In the genomic region with DNA sequence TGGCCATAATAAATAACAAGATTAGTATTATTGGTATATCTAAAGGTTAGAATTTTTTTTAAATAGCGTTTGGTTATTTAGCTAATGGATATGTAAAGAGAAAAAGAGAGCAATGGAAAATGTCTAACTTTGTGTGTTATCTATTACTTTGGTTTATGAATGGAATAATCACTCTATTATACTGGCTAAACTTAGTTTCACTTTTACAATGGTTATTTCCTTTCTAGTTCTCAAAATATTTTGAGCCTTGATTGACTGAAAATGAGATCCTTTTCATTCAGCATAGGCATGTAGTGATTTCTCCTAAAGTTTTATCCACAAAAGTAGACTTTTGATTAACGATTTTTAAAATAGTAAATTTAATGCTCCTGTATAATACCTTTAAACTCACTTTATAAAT, we compare ENCODE assay signal across 23 cellular contexts. TPM values are rescaled to one million over a fixed set of nuclear protein-coding genes. Genes with fewer than 3 reads are reported as not detected.
DNase-seq lines count a peak whose midpoint lies in the region; ATAC-seq and TF ChIP-seq lines count a peak whose summit lies in the region.
"Had no signal": no experiment of that assay in that cellular context is flagged by ENCODE, and none has a peak within 500 bp of the region (broad histone marks: within the 10 kb centered on the region; RNA-seq: fewer than 3 reads in every experiment).

No MANE protein-coding gene starts in this region.

- intact Hi-C loops in heart left ventricle (cut with DNase I) (loop anchor here in 1 of 10 donors (5.0 kb wide), 1 partner anchor 42 kb away; no protein-coding TSS in a partner anchor), left cardiac atrium (cut with DNase I) (no loop called here)

- no peaks in the 10 kb centered on the region for H3K36me3 ChIP-seq in heart left ventricle
- no peaks in the 10 kb centered on the region for H3K36me3 ChIP-seq in thoracic aorta
- no peaks in the 10 kb centered on the region for H3K36me3 ChIP-seq in upper lobe of left lung
- H3K36me3 ChIP-seq in tibial nerve: no peaks in the 10 kb centered on the region

- no peak for TF ChIP-seq CTCF in heart left ventricle (IDR thresholded peaks at IDR 0.05)
- TF ChIP-seq CTCF in fibroblast of pulmonary artery (IDR thresholded peaks at IDR 0.05; ENCODE audit: low read length, missing control alignments): no peak
- no peak for TF ChIP-seq CTCF in thoracic aorta (IDR thresholded peaks at IDR 0.05)
- no peak for TF ChIP-seq CTCF in upper lobe of left lung (IDR thresholded peaks at IDR 0.05)
- TF ChIP-seq CTCF in tibial nerve (IDR thresholded peaks at IDR 0.05): no peak

- DNase-seq in heart left ventricle: no peak
- DNase-seq in left cardiac atrium: no peak
- DNase-seq in OCI-M1 (lab: John Stamatoyannopoulos, UW): peak; percentile 40
- peak; percentile 28 for DNase-seq in fibroblast of pulmonary artery (ENCODE audit: low read depth)
- no peak for DNase-seq in thoracic aorta (ENCODE audit: low spot score)
- DNase-seq in upper lobe of left lung: no peak
- DNase-seq in DMS53 (lab: John Stamatoyannopoulos, UW): no peak
- DNase-seq in tibial nerve (ENCODE audit: low spot score in 2 of 2): no peak
- DNase-seq: activated naive CD8-positive, alpha-beta T cell treated with anti-CD3 and anti-CD28 coated beads for 36 hours; activated T-cell treated with anti-CD3 and anti-CD28 coated beads, Interleukin-2, amount 50 U/mL, for 48 hours; erythroblast; H9; immature natural killer cell; KG1; natural killer cell; NCI-H1092 treated with DMSO at 0.1 percent for 48 hours; NCI-H526 treated with DMSO at 0.1 percent for 48 hours; small intestine; stimulated activated CD4-positive, alpha-beta T cell treated with anti-CD3 and anti-CD28 coated beads, Interleukin-4, amount 100 ng/mL, for 4 hours; substantia nigra; T-helper 2 cell had no signal

- TF ChIP-seq EP300 in upper lobe of left lung (IDR thresholded peaks at IDR 0.05) (no peak), tibial nerve (IDR thresholded peaks at IDR 0.05) (no peak)

- H3K27ac ChIP-seq in heart left ventricle (peak overlapping the region in 9 of 12 donors; percentile 12 to 78 (median 66)), thoracic aorta (no peak overlapping the region), upper lobe of left lung (no peak overlapping the region), tibial nerve (peak overlapping the region in 2 of 4 donors; percentile 70 to 75)
- H3K27ac ChIP-seq: parathyroid adenoma had no signal

- WGBS in heart left ventricle, 4 donors: 66 to 70% (median 69%) methylated on average over 2 of the region's 2 CpGs
- 79 to 83% methylated on average over 2 of the region's 2 CpGs for WGBS in upper lobe of left lung, 2 donors
- WGBS in tibial nerve, 2 donors: 54 to 64% methylated on average over 2 of the region's 2 CpGs

- TF ChIP-seq POLR2A in heart left ventricle (IDR thresholded peaks at IDR 0.05) (no peak), upper lobe of left lung (IDR thresholded peaks at IDR 0.05) (no peak), tibial nerve (IDR thresholded peaks at IDR 0.05) (no peak)

- peak overlapping the region in 2 of 12 donors; percentile 1 to 3 for H3K4me3 ChIP-seq in heart left ventricle
- peak overlapping the region; percentile 3 for H3K4me3 ChIP-seq in fibroblast of pulmonary artery (replicated peaks; ENCODE audit: low read depth, low read length)
- peak overlapping the region; percentile 56 for H3K4me3 ChIP-seq in thoracic aorta
- H3K4me3 ChIP-seq in upper lobe of left lung: no peak overlapping the region
- peak overlapping the region in 1 of 4 donors; percentile 38 for H3K4me3 ChIP-seq in tibial nerve

- H3K4me1 ChIP-seq in heart left ventricle (peaks cover 0 to 58% (median 26%) of the 10 kb centered on the region in 12 donors), thoracic aorta (ENCODE audit: control insufficient read depth in 1 of 2, low read depth in 2 of 2) (peaks cover 0 to 9% of the 10 kb centered on the region in 2 donors), upper lobe of left lung (no peaks in the 10 kb centered on the region), tibial nerve (peaks cover 0 to 66% (median 10%) of the 10 kb centered on the region in 4 donors)
- H3K4me1 ChIP-seq: parathyroid adenoma had no signal

- H3K27me3 ChIP-seq in heart left ventricle: no peaks in the 10 kb centered on the region
- H3K27me3 ChIP-seq in thoracic aorta (replicated peaks; ENCODE audit: insufficient read depth): no peaks in the 10 kb centered on the region
- no peaks in the 10 kb centered on the region for H3K27me3 ChIP-seq in upper lobe of left lung
- no peaks in the 10 kb centered on the region for H3K27me3 ChIP-seq in tibial nerve

- no peak for ATAC-seq in heart left ventricle
- ATAC-seq in left cardiac atrium: no peak
- no peak for ATAC-seq in thoracic aorta (ENCODE audit: insufficient number of reproducible peaks, low FRiP score, low read depth)
- ATAC-seq in upper lobe of left lung (ENCODE audit: low FRiP score in 2 of 2): no peak
- ATAC-seq: natural killer cell had no signal

- H3K9me3 ChIP-seq in heart left ventricle (no peaks in the 10 kb centered on the region), thoracic aorta (no peaks in the 10 kb centered on the region), upper lobe of left lung (no peaks in the 10 kb centered on the region), tibial nerve (no peaks in the 10 kb centered on the region)

RNA-seq across cellular contexts. Expression of gene MLIP, which starts 51.6 kb away (rescaled TPM):
- total RNA-seq in heart left ventricle (100 to 1,000 TPM; 325 to 522 (median 368) TPM), left cardiac atrium (100 to 1,000 TPM; 234 to 248 TPM), thoracic aorta (1 to 10 TPM in 1 of 2 donors, not detected in 1; 1.8 TPM), upper lobe of left lung (1 to 10 TPM in 1 of 6 donors, under 1 TPM in 3, not detected in 2; 0.47 to 1.3 (median 0.77) TPM), tibial nerve (100 to 1,000 TPM; 182 to 383 (median 296) TPM)
- 100 to 1,000 TPM; 130 to 210 TPM for polyA plus RNA-seq in heart left ventricle
- total RNA-seq: activated naive CD8-positive, alpha-beta T cell treated with anti-CD3 and anti-CD28 coated beads for 36 hours; H9; natural killer cell; OCI-LY7 had no signal
- polyA plus RNA-seq: immature natural killer cell had no signal

Comparison
In these comparisons a context has a peak if more than half of its experiments do, and no peak if none do; other contexts are left out.
1. DNase-seq: peak in OCI-M1 (single experiment) and fibroblast of pulmonary artery (single experiment); none in heart left ventricle (0 of 5), left cardiac atrium (single experiment), thoracic aorta (single experiment), upper lobe of left lung (0 of 2), DMS53 (single experiment) and tibial nerve (0 of 2).
2. H3K27ac ChIP-seq: peak in heart left ventricle (9 of 12); none in thoracic aorta (0 of 2) and upper lobe of left lung (0 of 4).
3. H3K4me3 ChIP-seq: peak in fibroblast of pulmonary artery (single experiment) and thoracic aorta (single experiment); none in upper lobe of left lung (0 of 4).
4. RNA of gene MLIP, which starts 51.6 kb away (total RNA-seq): 325 to 522 TPM in heart left ventricle, 182 to 383 TPM in tibial nerve and 234 to 248 TPM in left cardiac atrium; 1.8 TPM in thoracic aorta and 0.47 to 1.3 TPM in upper lobe of left lung; every median in the first group is over 10 times any median in the second.